In the genomic region with DNA sequence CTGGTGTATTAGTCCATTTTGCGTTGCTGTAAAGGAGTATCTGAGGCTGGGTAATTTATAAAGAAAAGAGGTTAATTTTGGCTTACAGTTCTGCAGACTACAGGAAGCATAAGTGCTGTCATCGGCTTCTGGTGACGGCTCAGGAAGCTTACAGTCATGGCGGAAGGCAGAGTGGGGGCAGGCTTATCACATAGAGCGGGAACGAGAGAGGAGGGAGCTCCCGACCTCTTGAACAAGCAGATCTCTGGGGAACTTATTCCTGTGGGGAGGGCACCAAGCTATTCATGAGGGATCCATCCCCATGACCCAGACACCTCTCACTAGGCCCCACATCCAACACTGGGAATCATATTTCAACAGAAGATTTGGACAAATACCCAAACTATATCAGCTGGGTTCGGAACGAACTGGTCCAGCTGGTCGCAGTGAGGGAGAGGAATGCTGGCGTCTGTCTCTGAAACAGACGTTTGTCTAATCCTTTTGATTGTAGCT, we compare ENCODE assay signal across 2 cellular contexts.
TF ChIP-seq lines count a peak whose summit lies in the region.

No MANE protein-coding gene starts in this region.

TF ChIP-seq in endothelial cell of umbilical vein, 7 proteins besides CTCF, POLR2A, EP300 and RAD21:
- no peak for TF ChIP-seq FOS (IDR thresholded peaks at IDR 0.05; ENCODE audit: borderline replicate concordance, insufficient read depth, low read length)
- no peak for TF ChIP-seq POLR2AphosphoS5 (IDR thresholded peaks at IDR 0.05; ENCODE audit: insufficient read depth, low read depth, low read length)
- TF ChIP-seq, protein P1, sequence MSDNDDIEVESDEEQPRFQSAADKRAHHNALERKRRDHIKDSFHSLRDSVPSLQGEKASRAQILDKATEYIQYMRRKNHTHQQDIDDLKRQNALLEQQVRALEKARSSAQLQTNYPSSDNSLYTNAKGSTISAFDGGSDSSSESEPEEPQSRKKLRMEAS (IDR thresholded peaks at IDR 0.05; ENCODE audit: insufficient read depth, insufficient read length), result no peak
- no peak for TF ChIP-seq JUN (IDR thresholded peaks at IDR 0.05; ENCODE audit: borderline replicate concordance, insufficient read depth, insufficient read length, low read depth)
- no peak for TF ChIP-seq MYC (IDR thresholded peaks at IDR 0.05; ENCODE audit: low read depth, low read length)

TF ChIP-seq in SK-N-SH, 30 proteins besides CTCF, POLR2A, EP300 and RAD21:
- TF ChIP-seq, protein P2, sequence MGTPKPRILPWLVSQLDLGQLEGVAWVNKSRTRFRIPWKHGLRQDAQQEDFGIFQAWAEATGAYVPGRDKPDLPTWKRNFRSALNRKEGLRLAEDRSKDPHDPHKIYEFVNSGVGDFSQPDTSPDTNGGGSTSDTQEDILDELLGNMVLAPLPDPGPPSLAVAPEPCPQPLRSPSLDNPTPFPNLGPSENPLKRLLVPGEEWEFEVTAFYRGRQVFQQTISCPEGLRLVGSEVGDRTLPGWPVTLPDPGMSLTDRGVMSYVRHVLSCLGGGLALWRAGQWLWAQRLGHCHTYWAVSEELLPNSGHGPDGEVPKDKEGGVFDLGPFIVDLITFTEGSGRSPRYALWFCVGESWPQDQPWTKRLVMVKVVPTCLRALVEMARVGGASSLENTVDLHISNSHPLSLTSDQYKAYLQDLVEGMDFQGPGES (IDR thresholded peaks at IDR 0.05; ENCODE audit: low read depth, low read length), result no peak
- no peak for TF ChIP-seq FOSL2 (IDR thresholded peaks at IDR 0.05; ENCODE audit: borderline replicate concordance, low read depth)
- TF ChIP-seq JUND (IDR thresholded peaks at IDR 0.05), result no peak
